In genomic region chr1:233261206-233261605, GRCh38 we compare ENCODE assay signal across 11 cellular contexts. TPM values are rescaled to one million over a fixed set of nuclear protein-coding genes. Genes with fewer than 3 reads are reported as not detected.
DNase-seq lines count a peak whose midpoint lies in the region; ATAC-seq and TF ChIP-seq lines count a peak whose summit lies in the region.
"Had no signal": no experiment of that assay in that cellular context is flagged by ENCODE, and none has a peak within 500 bp of the region (broad histone marks: within the 10 kb centered on the region; RNA-seq: fewer than 3 reads in every experiment).

No MANE protein-coding gene starts in this region.

- H2AFZ ChIP-seq in HCT116 (ENCODE audit: low read depth, low read length, poor library complexity, severe bottlenecking): no peak overlapping the region
- H2AFZ ChIP-seq in neuron (ENCODE audit: low read depth, low read length): peak overlapping the region; percentile 3

- peak overlapping the region; percentile 30 for H3K4me3 Mint-ChIP-seq in activated CD4-positive, alpha-beta T cell treated with anti-CD3 and anti-CD28 coated beads, Interleukin-2, amount 10 ng/mL, durations not matched to agents 24 days and 14 days

- no peaks in the 10 kb centered on the region for H3K9me3 ChIP-seq in HCT116 (ENCODE audit: control insufficient read depth in 1 of 2, insufficient read depth in 1 of 2, low read depth in 1 of 2, low read length in 2 of 2)
- H3K9me3 ChIP-seq in neuron (ENCODE audit: low read length): no peaks in the 10 kb centered on the region
- H3K9me3 ChIP-seq: uterus had no signal

- no peaks in the 10 kb centered on the region for H3K9me2 ChIP-seq in HCT116 (ENCODE audit: insufficient read depth)

- no peak for DNase-seq in activated CD4-positive, alpha-beta T cell treated with anti-CD3 and anti-CD28 coated beads, Interleukin-2, amount 10 ng/mL, durations not matched to agents 24 days and 14 days
- DNase-seq in activated CD4-positive, alpha-beta T cell treated with anti-CD3 and anti-CD28 coated beads, Interleukin-2, amount 50 U/mL, for 48 hours: no peak
- DNase-seq in HCT116 (ENCODE audit: low read depth, low spot score): peak; percentile 34
- no peak for DNase-seq in dedifferentiated amniotic fluid mesenchymal stem cell (ENCODE audit: extremely low spot score)
- no peak for DNase-seq in NCI-H2107 treated with DMSO at 0.1 percent for 48 hours (lab: John Stamatoyannopoulos, UW; ENCODE audit: unreplicated experiment)
- no peak for DNase-seq in RWPE1 (ENCODE audit: low spot score)
- DNase-seq: caudate nucleus; stimulated activated CD4-positive, alpha-beta T cell treated with anti-CD3 and anti-CD28 coated beads, Interleukin-15, amount 100 ng/mL, for 24 hours; uterus had no signal

- no peak overlapping the region for H3K27ac ChIP-seq in HCT116 (ENCODE audit: low read depth, low read length)
- H3K27ac ChIP-seq in RWPE1: no peak overlapping the region
- H3K27ac ChIP-seq: uterus had no signal

- no peak for TF ChIP-seq CTCF in HCT116 (IDR thresholded peaks at IDR 0.05 in 2 of 3, conservative IDR thresholded peaks at IDR 0.05 in 1 of 3; ENCODE audit: borderline replicate concordance in 1 of 3, insufficient read depth in 1 of 3, low read depth in 2 of 3, low read length in 2 of 3)
- TF ChIP-seq CTCF in RWPE1 (conservative IDR thresholded peaks at IDR 0.05; ENCODE audit: low read depth): no peak

- H4K20me1 ChIP-seq in HCT116 (ENCODE audit: insufficient read depth): no peaks in the 10 kb centered on the region

- ATAC-seq in HCT116 (peak; percentile 81), HG03521 (IDR thresholded peaks at IDR 0.05; ENCODE audit: unreplicated experiment) (peak; percentile 91)

- no peak overlapping the region for H3K27ac Mint-ChIP-seq in activated CD4-positive, alpha-beta T cell treated with anti-CD3 and anti-CD28 coated beads, Interleukin-2, amount 10 ng/mL, durations not matched to agents 24 days and 14 days

- peak overlapping the region; percentile 21 for H3K9ac ChIP-seq in HCT116 (ENCODE audit: low read length)

- no peaks in the 10 kb centered on the region for H3K79me2 ChIP-seq in HCT116 (ENCODE audit: insufficient read depth, low read length)

- H3K27me3 Mint-ChIP-seq in activated CD4-positive, alpha-beta T cell treated with anti-CD3 and anti-CD28 coated beads, Interleukin-2, amount 10 ng/mL, durations not matched to agents 24 days and 14 days: no peaks in the 10 kb centered on the region

- no TSS peak for BruUV-seq in HCT116 (replicated peaks; lab: Mats Ljungman, UMichigan)

- CTCF ChIA-PET in HCT116 (lab: Charles Lee) (no interaction called here), RWPE1 (lab: Yijun Ruan, JAX) (no interaction called here)

- peaks cover 14% of the 10 kb centered on the region for H3K4me1 Mint-ChIP-seq in activated CD4-positive, alpha-beta T cell treated with anti-CD3 and anti-CD28 coated beads, Interleukin-2, amount 10 ng/mL, durations not matched to agents 24 days and 14 days

- no peak for TF ChIP-seq POLR2A in HCT116 (IDR thresholded peaks at IDR 0.05; ENCODE audit: borderline replicate concordance, extremely low read depth, insufficient read depth, insufficient read length)

- H3K27me3 ChIP-seq in HCT116 (ENCODE audit: insufficient read depth, low read length) (no peaks in the 10 kb centered on the region), neuron (ENCODE audit: insufficient read depth, low read length) (no peaks in the 10 kb centered on the region)
- H3K27me3 ChIP-seq: uterus had no signal

- H3K4me1 ChIP-seq in HCT116 (ENCODE audit: control insufficient read depth in 1 of 2, insufficient read depth in 2 of 2, low read length in 2 of 2): peaks cover 15 to 16% of the 10 kb centered on the region in 2 experiments
- H3K4me1 ChIP-seq in neuron (ENCODE audit: insufficient read depth, low read length): peaks cover 13% of the 10 kb centered on the region
- H3K4me1 ChIP-seq: uterus had no signal

- peak overlapping the region; percentile 65 for H3K4me2 ChIP-seq in HCT116 (ENCODE audit: low read length)

- no peak for TF ChIP-seq RAD21 in HCT116 (IDR thresholded peaks at IDR 0.05; ENCODE audit: low read depth)

- H3K36me3 ChIP-seq in HCT116 (ENCODE audit: control insufficient read depth in 1 of 2, insufficient read depth in 2 of 2, low read length in 2 of 2) (peaks cover 5 to 13% of the 10 kb centered on the region in 2 experiments), neuron (ENCODE audit: insufficient read depth, low read length) (peaks cover 16% of the 10 kb centered on the region)
- H3K36me3 ChIP-seq: uterus had no signal

- H3K36me3 Mint-ChIP-seq in activated CD4-positive, alpha-beta T cell treated with anti-CD3 and anti-CD28 coated beads, Interleukin-2, amount 10 ng/mL, durations not matched to agents 24 days and 14 days (ENCODE audit: low read depth): peaks cover 46% of the 10 kb centered on the region

- RAD21 ChIA-PET in HCT116 (lab: Charles Lee; ENCODE audit: low non-redundant PET in 1 of 2, low total read pairs in 2 of 2, uncharacterized antibody in 2 of 2, unreplicated experiment in 2 of 2): no interaction called here

- intact Hi-C loops in activated CD4-positive, alpha-beta T cell treated with anti-CD3 and anti-CD28 coated beads, Interleukin-2, amount 10 ng/mL, durations not matched to agents 24 days and 14 days (cut with micrococcal nuclease): no loop called here
- intact Hi-C loops in HCT116 (cut with micrococcal nuclease): no loop called here

- H3K4me3 ChIP-seq in HCT116 (replicated peaks in 1 of 2; ENCODE audit: low read depth in 1 of 2, low read length in 2 of 2) (peak overlapping the region in 1 of 2 experiments; percentile 16; a peak in 1 of 4 replicates), neuron (ENCODE audit: low read length) (no peak overlapping the region)
- H3K4me3 ChIP-seq: uterus had no signal

- POLR2A ChIA-PET in HCT116 (lab: Charles Lee): no interaction called here
- POLR2A ChIA-PET in RWPE1 (lab: Yijun Ruan, JAX; ENCODE audit: low non-redundant PET): interaction anchor here (0.6 kb wide), 1 partner anchor 28 kb away, joined by 3 read pairs; no protein-coding TSS in a partner anchor

- H3K9me3 Mint-ChIP-seq in activated CD4-positive, alpha-beta T cell treated with anti-CD3 and anti-CD28 coated beads, Interleukin-2, amount 10 ng/mL, durations not matched to agents 24 days and 14 days: no peaks in the 10 kb centered on the region

TF ChIP-seq in HCT116, 20 proteins besides CTCF, POLR2A, EP300 and RAD21 (continues in another document):
- TF ChIP-seq SP1 (IDR thresholded peaks at IDR 0.05; ENCODE audit: low read depth): peak; percentile 63
- no peak for TF ChIP-seq POLR2AphosphoS5 (IDR thresholded peaks at IDR 0.05; ENCODE audit: low read depth, low read length)
- TF ChIP-seq, protein P1, sequence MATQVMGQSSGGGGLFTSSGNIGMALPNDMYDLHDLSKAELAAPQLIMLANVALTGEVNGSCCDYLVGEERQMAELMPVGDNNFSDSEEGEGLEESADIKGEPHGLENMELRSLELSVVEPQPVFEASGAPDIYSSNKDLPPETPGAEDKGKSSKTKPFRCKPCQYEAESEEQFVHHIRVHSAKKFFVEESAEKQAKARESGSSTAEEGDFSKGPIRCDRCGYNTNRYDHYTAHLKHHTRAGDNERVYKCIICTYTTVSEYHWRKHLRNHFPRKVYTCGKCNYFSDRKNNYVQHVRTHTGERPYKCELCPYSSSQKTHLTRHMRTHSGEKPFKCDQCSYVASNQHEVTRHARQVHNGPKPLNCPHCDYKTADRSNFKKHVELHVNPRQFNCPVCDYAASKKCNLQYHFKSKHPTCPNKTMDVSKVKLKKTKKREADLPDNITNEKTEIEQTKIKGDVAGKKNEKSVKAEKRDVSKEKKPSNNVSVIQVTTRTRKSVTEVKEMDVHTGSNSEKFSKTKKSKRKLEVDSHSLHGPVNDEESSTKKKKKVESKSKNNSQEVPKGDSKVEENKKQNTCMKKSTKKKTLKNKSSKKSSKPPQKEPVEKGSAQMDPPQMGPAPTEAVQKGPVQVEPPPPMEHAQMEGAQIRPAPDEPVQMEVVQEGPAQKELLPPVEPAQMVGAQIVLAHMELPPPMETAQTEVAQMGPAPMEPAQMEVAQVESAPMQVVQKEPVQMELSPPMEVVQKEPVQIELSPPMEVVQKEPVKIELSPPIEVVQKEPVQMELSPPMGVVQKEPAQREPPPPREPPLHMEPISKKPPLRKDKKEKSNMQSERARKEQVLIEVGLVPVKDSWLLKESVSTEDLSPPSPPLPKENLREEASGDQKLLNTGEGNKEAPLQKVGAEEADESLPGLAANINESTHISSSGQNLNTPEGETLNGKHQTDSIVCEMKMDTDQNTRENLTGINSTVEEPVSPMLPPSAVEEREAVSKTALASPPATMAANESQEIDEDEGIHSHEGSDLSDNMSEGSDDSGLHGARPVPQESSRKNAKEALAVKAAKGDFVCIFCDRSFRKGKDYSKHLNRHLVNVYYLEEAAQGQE (IDR thresholded peaks at IDR 0.05; ENCODE audit: low read depth): no peak
- TF ChIP-seq, protein P2, sequence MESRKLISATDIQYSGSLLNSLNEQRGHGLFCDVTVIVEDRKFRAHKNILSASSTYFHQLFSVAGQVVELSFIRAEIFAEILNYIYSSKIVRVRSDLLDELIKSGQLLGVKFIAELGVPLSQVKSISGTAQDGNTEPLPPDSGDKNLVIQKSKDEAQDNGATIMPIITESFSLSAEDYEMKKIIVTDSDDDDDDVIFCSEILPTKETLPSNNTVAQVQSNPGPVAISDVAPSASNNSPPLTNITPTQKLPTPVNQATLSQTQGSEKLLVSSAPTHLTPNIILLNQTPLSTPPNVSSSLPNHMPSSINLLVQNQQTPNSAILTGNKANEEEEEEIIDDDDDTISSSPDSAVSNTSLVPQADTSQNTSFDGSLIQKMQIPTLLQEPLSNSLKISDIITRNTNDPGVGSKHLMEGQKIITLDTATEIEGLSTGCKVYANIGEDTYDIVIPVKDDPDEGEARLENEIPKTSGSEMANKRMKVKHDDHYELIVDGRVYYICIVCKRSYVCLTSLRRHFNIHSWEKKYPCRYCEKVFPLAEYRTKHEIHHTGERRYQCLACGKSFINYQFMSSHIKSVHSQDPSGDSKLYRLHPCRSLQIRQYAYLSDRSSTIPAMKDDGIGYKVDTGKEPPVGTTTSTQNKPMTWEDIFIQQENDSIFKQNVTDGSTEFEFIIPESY (IDR thresholded peaks at IDR 0.05; ENCODE audit: extremely low read depth, insufficient replicate concordance, low read length): no peak
- peak; percentile 89 for TF ChIP-seq JUND (IDR thresholded peaks at IDR 0.05)
- TF ChIP-seq, protein P3, sequence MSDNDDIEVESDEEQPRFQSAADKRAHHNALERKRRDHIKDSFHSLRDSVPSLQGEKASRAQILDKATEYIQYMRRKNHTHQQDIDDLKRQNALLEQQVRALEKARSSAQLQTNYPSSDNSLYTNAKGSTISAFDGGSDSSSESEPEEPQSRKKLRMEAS (IDR thresholded peaks at IDR 0.05): no peak
- TF ChIP-seq ELF1 (IDR thresholded peaks at IDR 0.05; ENCODE audit: borderline replicate concordance, low read depth): no peak
- TF ChIP-seq YY1 (IDR thresholded peaks at IDR 0.05; ENCODE audit: extremely low read depth, insufficient replicate concordance, low read depth, low read length): peak; percentile 89
- TF ChIP-seq TCF7L2 (IDR thresholded peaks at IDR 0.05; ENCODE audit: borderline replicate concordance, extremely low read depth, insufficient read depth, insufficient read length): no peak

RNA-seq across cellular contexts. Expression of gene PCNX2, which starts 34.3 kb away (rescaled TPM):
- total RNA-seq in activated CD4-positive, alpha-beta T cell treated with anti-CD3 and anti-CD28 coated beads, Interleukin-2, amount 10 ng/mL, durations not matched to agents 24 days and 14 days: 25.0 and 29.5 TPM in 2 replicates
- 15.3 TPM for total RNA-seq in HCT116 (2021; ENCODE audit: unreplicated experiment)
- polyA plus RNA-seq in HCT116 (2012): 8.4 and 16.0 TPM in 2 replicates
